Comparison of ENCODE assay signal across 21 cellular contexts in genomic region chr1:172172267-172172880, GRCh38.
"Had no signal": no experiment of that assay in that cellular context is flagged by ENCODE, and none has a peak within 500 bp of the region (broad histone marks: within the 10 kb centered on the region; RNA-seq: fewer than 3 reads in every experiment).

No MANE protein-coding gene starts in this region.

- H3K4me3 ChIP-seq: gastroesophageal sphincter, heart left ventricle, ovary, prostate gland, right atrium auricular region, stomach, suprapubic skin, transverse colon had no signal

- H3K27me3 ChIP-seq: gastroesophageal sphincter, heart left ventricle, ovary, right atrium auricular region, stomach, suprapubic skin, transverse colon had no signal

- DNase-seq: activated CD4-positive, alpha-beta T cell treated with anti-CD3 and anti-CD28 coated beads, Interleukin-2, amount 50 U/mL, for 1 hour; activated CD8-positive, alpha-beta T cell treated with anti-CD3 and anti-CD28 coated beads, Interleukin-2, amount 10 ng/mL, durations not matched to agents 7 days and 5 days; activated gamma-delta T cell; activated naive CD4-positive, alpha-beta T cell treated with anti-CD3 and anti-CD28 coated beads, Interleukin-2, amount 50 U/mL, for 16 hours; activated naive CD8-positive, alpha-beta T cell treated with anti-CD3 and anti-CD28 coated beads, Interleukin-2, amount 50 U/mL, for 24 hours; anterior cingulate cortex; effector CD4-positive, alpha-beta T cell; heart left ventricle; islet precursor cell; left cardiac atrium; ovary; stimulated activated CD4-positive, alpha-beta T cell treated with anti-CD3 and anti-CD28 coated beads, Interleukin-1b, Interleukin-23, amount 100 ng/mL, for 48 hours; stomach; transverse colon had no signal

- ATAC-seq: activated CD4-positive, CD25-positive, alpha-beta regulatory T cell treated with anti-CD3 and anti-CD28 coated beads, Interleukin-2, amount 50 U/mL, for 24 hours; activated CD8-positive, alpha-beta T cell treated with anti-CD3 and anti-CD28 coated beads, Interleukin-2, amount 10 ng/mL, durations not matched to agents 7 days and 5 days; activated naive CD8-positive, alpha-beta T cell treated with anti-CD3 and anti-CD28 coated beads, Interleukin-2, amount 50 U/mL, for 24 hours; gastroesophageal sphincter; heart left ventricle; left cardiac atrium; natural killer cell treated with Interleukin-12 subunit alpha and Interleukin-12 subunit beta and Interleukin-15 and Interleukin-18, amount 100 ng/mL, for 72 hours; stimulated activated effector memory CD8-positive, alpha-beta T cell treated with anti-CD3 and anti-CD28 coated beads, Interleukin-12 subunit alpha, Interleukin-12 subunit beta, amount 100 ng/mL, for 72 hours had no signal

- H3K27ac ChIP-seq: gastroesophageal sphincter, heart left ventricle, ovary, prostate gland, right atrium auricular region, stomach, suprapubic skin, transverse colon had no signal

- H3K4me1 ChIP-seq: gastroesophageal sphincter, prostate gland, right atrium auricular region, suprapubic skin had no signal

- H3K9me3 ChIP-seq: gastroesophageal sphincter, heart left ventricle, ovary, prostate gland, right atrium auricular region, stomach, suprapubic skin, transverse colon had no signal

- H3K36me3 ChIP-seq: gastroesophageal sphincter, heart left ventricle, ovary, prostate gland, right atrium auricular region, stomach, suprapubic skin, transverse colon had no signal
